23 cellular contexts compared by ENCODE assay signal in the genomic region with DNA sequence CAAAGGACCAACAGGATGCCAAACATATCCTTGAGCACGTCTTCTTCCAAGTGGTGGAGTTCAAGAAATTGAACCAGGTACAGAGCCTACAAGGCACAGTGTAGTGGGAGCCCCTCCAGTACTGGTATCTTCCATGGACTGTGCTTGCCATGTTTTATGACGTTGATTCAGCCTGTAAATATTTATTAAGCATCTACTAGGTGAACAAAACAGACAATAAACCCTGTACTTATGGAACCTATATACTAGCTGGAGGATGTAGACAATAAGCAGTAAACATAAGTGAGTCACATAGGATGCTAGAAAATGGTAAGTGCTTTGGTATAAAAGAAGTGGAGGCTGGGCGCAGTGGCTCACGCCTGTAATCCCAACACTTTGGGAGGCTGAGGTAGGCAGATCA. TPM values are rescaled to one million over a fixed set of nuclear protein-coding genes. Genes with fewer than 3 reads are reported as not detected.
"Had no signal": no experiment of that assay in that cellular context is flagged by ENCODE, and none has a peak within 500 bp of the region (broad histone marks: within the 10 kb centered on the region; RNA-seq: fewer than 3 reads in every experiment).

No MANE protein-coding gene starts in this region.

- H3K4me2 ChIP-seq: hepatocyte had no signal

- DNase-seq: dermis blood vessel endothelial cell; dorsolateral prefrontal cortex; effector CD4-positive, alpha-beta T cell; effector memory CD4-positive, alpha-beta T cell; foreskin keratinocyte; heart left ventricle; hypothalamus; immature natural killer cell; islet precursor cell; kidney; kidney glomerular epithelial cell; left lung; left ventricle myocardium superior; lower lobe of right lung; mesenchymal stem cell had no signal

- H3K79me2 ChIP-seq: hepatocyte had no signal

- H2AFZ ChIP-seq: hepatocyte had no signal

- H3K4me3 ChIP-seq: coronary artery, dorsolateral prefrontal cortex, esophagus muscularis mucosa, gastroesophageal sphincter, heart left ventricle, hepatocyte, left lung, lower lobe of right lung had no signal

- H3K27ac ChIP-seq: coronary artery, dorsolateral prefrontal cortex, esophagus muscularis mucosa, foreskin keratinocyte, gastroesophageal sphincter, heart left ventricle, hepatocyte, left lung, lower lobe of right lung had no signal

- H3K4me1 ChIP-seq: esophagus muscularis mucosa, foreskin keratinocyte, gastroesophageal sphincter, heart left ventricle, left lung, lower lobe of right lung had no signal

- H3K9me3 ChIP-seq: esophagus muscularis mucosa, gastroesophageal sphincter, heart left ventricle, left lung, lower lobe of right lung had no signal

- H3K27me3 ChIP-seq: dorsolateral prefrontal cortex, esophagus muscularis mucosa, foreskin keratinocyte, gastroesophageal sphincter, heart left ventricle, hepatocyte, left lung had no signal

- FAIRE-seq: colon, endothelial cell of umbilical vein, frontal cortex, kidney had no signal

- ATAC-seq: foreskin keratinocyte, gastroesophageal sphincter, heart left ventricle, left lung, left ventricle myocardium superior, lower lobe of right lung had no signal

RNA-seq across cellular contexts. Expression of gene MYBL2, which starts 24.4 kb away (rescaled TPM):
- total RNA-seq: mesenteric fat pad had no signal
